ENCODE assay signal across 2 cellular contexts in genomic region chr2:101667823-101668222, GRCh38.
TF ChIP-seq lines count a peak whose summit lies in the region.

No MANE protein-coding gene starts in this region.

TF ChIP-seq in HepG2, 621 proteins besides CTCF, POLR2A, EP300 and RAD21:
- TF ChIP-seq, protein P1, sequence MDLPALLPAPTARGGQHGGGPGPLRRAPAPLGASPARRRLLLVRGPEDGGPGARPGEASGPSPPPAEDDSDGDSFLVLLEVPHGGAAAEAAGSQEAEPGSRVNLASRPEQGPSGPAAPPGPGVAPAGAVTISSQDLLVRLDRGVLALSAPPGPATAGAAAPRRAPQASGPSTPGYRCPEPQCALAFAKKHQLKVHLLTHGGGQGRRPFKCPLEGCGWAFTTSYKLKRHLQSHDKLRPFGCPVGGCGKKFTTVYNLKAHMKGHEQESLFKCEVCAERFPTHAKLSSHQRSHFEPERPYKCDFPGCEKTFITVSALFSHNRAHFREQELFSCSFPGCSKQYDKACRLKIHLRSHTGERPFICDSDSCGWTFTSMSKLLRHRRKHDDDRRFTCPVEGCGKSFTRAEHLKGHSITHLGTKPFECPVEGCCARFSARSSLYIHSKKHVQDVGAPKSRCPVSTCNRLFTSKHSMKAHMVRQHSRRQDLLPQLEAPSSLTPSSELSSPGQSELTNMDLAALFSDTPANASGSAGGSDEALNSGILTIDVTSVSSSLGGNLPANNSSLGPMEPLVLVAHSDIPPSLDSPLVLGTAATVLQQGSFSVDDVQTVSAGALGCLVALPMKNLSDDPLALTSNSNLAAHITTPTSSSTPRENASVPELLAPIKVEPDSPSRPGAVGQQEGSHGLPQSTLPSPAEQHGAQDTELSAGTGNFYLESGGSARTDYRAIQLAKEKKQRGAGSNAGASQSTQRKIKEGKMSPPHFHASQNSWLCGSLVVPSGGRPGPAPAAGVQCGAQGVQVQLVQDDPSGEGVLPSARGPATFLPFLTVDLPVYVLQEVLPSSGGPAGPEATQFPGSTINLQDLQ (CRISPR knock-in tag; IDR thresholded peaks at IDR 0.05): no peak
- TF ChIP-seq SNAPC4 (CRISPR knock-in tag; IDR thresholded peaks at IDR 0.05) (no peak), NCOA1 (CRISPR knock-in tag; IDR thresholded peaks at IDR 0.05) (no peak), FIP1L1 (IDR thresholded peaks at IDR 0.05; ENCODE audit: borderline replicate concordance, insufficient read depth, low read depth, low read length) (no peak), GFI1 (CRISPR knock-in tag; IDR thresholded peaks at IDR 0.05; ENCODE audit: borderline replicate concordance) (no peak), KDM5B (CRISPR knock-in tag; IDR thresholded peaks at IDR 0.05; ENCODE audit: borderline replicate concordance) (no peak)
- TF ChIP-seq, protein P2, sequence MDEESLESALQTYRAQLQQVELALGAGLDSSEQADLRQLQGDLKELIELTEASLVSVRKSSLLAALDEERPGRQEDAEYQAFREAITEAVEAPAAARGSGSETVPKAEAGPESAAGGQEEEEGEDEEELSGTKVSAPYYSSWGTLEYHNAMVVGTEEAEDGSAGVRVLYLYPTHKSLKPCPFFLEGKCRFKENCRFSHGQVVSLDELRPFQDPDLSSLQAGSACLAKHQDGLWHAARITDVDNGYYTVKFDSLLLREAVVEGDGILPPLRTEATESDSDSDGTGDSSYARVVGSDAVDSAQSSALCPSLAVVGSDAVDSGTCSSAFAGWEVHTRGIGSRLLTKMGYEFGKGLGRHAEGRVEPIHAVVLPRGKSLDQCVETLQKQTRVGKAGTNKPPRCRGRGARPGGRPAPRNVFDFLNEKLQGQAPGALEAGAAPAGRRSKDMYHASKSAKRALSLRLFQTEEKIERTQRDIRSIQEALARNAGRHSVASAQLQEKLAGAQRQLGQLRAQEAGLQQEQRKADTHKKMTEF (CRISPR knock-in tag; IDR thresholded peaks at IDR 0.05): no peak
- TF ChIP-seq, protein P3, sequence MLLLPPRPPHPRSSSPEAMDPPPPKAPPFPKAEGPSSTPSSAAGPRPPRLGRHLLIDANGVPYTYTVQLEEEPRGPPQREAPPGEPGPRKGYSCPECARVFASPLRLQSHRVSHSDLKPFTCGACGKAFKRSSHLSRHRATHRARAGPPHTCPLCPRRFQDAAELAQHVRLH (CRISPR knock-in tag; IDR thresholded peaks at IDR 0.05; ENCODE audit: borderline replicate concordance, low read depth): no peak

TF ChIP-seq in WTC11, 78 proteins besides CTCF, POLR2A, EP300 and RAD21:
- TF ChIP-seq, protein P4, sequence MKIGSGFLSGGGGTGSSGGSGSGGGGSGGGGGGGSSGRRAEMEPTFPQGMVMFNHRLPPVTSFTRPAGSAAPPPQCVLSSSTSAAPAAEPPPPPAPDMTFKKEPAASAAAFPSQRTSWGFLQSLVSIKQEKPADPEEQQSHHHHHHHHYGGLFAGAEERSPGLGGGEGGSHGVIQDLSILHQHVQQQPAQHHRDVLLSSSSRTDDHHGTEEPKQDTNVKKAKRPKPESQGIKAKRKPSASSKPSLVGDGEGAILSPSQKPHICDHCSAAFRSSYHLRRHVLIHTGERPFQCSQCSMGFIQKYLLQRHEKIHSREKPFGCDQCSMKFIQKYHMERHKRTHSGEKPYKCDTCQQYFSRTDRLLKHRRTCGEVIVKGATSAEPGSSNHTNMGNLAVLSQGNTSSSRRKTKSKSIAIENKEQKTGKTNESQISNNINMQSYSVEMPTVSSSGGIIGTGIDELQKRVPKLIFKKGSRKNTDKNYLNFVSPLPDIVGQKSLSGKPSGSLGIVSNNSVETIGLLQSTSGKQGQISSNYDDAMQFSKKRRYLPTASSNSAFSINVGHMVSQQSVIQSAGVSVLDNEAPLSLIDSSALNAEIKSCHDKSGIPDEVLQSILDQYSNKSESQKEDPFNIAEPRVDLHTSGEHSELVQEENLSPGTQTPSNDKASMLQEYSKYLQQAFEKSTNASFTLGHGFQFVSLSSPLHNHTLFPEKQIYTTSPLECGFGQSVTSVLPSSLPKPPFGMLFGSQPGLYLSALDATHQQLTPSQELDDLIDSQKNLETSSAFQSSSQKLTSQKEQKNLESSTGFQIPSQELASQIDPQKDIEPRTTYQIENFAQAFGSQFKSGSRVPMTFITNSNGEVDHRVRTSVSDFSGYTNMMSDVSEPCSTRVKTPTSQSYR (CRISPR knock-in tag; IDR thresholded peaks at IDR 0.05): no peak
- TF ChIP-seq, protein P5, sequence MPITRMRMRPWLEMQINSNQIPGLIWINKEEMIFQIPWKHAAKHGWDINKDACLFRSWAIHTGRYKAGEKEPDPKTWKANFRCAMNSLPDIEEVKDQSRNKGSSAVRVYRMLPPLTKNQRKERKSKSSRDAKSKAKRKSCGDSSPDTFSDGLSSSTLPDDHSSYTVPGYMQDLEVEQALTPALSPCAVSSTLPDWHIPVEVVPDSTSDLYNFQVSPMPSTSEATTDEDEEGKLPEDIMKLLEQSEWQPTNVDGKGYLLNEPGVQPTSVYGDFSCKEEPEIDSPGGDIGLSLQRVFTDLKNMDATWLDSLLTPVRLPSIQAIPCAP (CRISPR knock-in tag; IDR thresholded peaks at IDR 0.05): no peak
- no peak for TF ChIP-seq CREB1 (CRISPR knock-in tag; IDR thresholded peaks at IDR 0.05)
- TF ChIP-seq TP53 (CRISPR knock-in tag; IDR thresholded peaks at IDR 0.05): no peak
- TF ChIP-seq ZNF396 (CRISPR knock-in tag; IDR thresholded peaks at IDR 0.05; ENCODE audit: borderline replicate concordance): no peak
- TF ChIP-seq MLX (CRISPR knock-in tag; IDR thresholded peaks at IDR 0.05): no peak
- no peak for TF ChIP-seq ZNF423 (CRISPR knock-in tag; IDR thresholded peaks at IDR 0.05)
- TF ChIP-seq ATF3 (CRISPR knock-in tag; conservative IDR thresholded peaks at IDR 0.05): no peak
- no peak for TF ChIP-seq CDX4 (CRISPR knock-in tag; IDR thresholded peaks at IDR 0.05; ENCODE audit: borderline replicate concordance)
- TF ChIP-seq MAX (CRISPR knock-in tag; IDR thresholded peaks at IDR 0.05): no peak
- TF ChIP-seq MXD4 (CRISPR knock-in tag; IDR thresholded peaks at IDR 0.05; ENCODE audit: borderline replicate concordance): no peak
- no peak for TF ChIP-seq NR2C2 (CRISPR knock-in tag; IDR thresholded peaks at IDR 0.05)
- TF ChIP-seq E2F4 (CRISPR knock-in tag; IDR thresholded peaks at IDR 0.05; ENCODE audit: borderline replicate concordance, low read depth): no peak
- TF ChIP-seq ZBTB43 (CRISPR knock-in tag; IDR thresholded peaks at IDR 0.05): no peak
- TF ChIP-seq, protein P6, sequence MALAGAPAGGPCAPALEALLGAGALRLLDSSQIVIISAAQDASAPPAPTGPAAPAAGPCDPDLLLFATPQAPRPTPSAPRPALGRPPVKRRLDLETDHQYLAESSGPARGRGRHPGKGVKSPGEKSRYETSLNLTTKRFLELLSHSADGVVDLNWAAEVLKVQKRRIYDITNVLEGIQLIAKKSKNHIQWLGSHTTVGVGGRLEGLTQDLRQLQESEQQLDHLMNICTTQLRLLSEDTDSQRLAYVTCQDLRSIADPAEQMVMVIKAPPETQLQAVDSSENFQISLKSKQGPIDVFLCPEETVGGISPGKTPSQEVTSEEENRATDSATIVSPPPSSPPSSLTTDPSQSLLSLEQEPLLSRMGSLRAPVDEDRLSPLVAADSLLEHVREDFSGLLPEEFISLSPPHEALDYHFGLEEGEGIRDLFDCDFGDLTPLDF (CRISPR knock-in tag; IDR thresholded peaks at IDR 0.05): no peak
- TF ChIP-seq RELA (CRISPR knock-in tag; IDR thresholded peaks at IDR 0.05; ENCODE audit: borderline replicate concordance): no peak
- TF ChIP-seq ETV6 (CRISPR knock-in tag; IDR thresholded peaks at IDR 0.05): no peak
- no peak for TF ChIP-seq ELF4 (CRISPR knock-in tag; IDR thresholded peaks at IDR 0.05; ENCODE audit: low read depth)
